Comparison of ENCODE assay signal across 1 cellular context in genomic region chr5:146451411-146451810, GRCh38.
TF ChIP-seq lines count a peak whose summit lies in the region.

No MANE protein-coding gene starts in this region.

TF ChIP-seq in HepG2, 621 proteins besides CTCF, POLR2A, EP300 and RAD21 (continued from another document):
- TF ChIP-seq, protein P1, sequence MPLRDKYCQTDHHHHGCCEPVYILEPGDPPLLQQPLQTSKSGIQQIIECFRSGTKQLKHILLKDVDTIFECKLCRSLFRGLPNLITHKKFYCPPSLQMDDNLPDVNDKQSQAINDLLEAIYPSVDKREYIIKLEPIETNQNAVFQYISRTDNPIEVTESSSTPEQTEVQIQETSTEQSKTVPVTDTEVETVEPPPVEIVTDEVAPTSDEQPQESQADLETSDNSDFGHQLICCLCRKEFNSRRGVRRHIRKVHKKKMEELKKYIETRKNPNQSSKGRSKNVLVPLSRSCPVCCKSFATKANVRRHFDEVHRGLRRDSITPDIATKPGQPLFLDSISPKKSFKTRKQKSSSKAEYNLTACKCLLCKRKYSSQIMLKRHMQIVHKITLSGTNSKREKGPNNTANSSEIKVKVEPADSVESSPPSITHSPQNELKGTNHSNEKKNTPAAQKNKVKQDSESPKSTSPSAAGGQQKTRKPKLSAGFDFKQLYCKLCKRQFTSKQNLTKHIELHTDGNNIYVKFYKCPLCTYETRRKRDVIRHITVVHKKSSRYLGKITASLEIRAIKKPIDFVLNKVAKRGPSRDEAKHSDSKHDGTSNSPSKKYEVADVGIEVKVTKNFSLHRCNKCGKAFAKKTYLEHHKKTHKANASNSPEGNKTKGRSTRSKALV (CRISPR knock-in tag; IDR thresholded peaks at IDR 0.05), result no peak
- TF ChIP-seq TOPORS (CRISPR knock-in tag; IDR thresholded peaks at IDR 0.05) (no peak), ZBTB37 (CRISPR knock-in tag; IDR thresholded peaks at IDR 0.05) (no peak), SPEN (CRISPR knock-in tag; IDR thresholded peaks at IDR 0.05; ENCODE audit: low read depth) (no peak), MZF1 (CRISPR knock-in tag; IDR thresholded peaks at IDR 0.05; ENCODE audit: borderline replicate concordance) (no peak), HMG20A (CRISPR knock-in tag; IDR thresholded peaks at IDR 0.05; ENCODE audit: borderline replicate concordance) (no peak), JUN (CRISPR knock-in tag; IDR thresholded peaks at IDR 0.05) (no peak), PHF20 (CRISPR knock-in tag; IDR thresholded peaks at IDR 0.05) (no peak), ZSCAN25 (CRISPR knock-in tag; IDR thresholded peaks at IDR 0.05) (no peak), ZNF484 (CRISPR knock-in tag; IDR thresholded peaks at IDR 0.05; ENCODE audit: borderline replicate concordance, low read depth) (no peak), EHMT2 (IDR thresholded peaks at IDR 0.05; ENCODE audit: borderline replicate concordance, low read depth, low read length) (no peak), KLF12 (CRISPR knock-in tag; IDR thresholded peaks at IDR 0.05; ENCODE audit: borderline replicate concordance) (no peak), SOX6 (IDR thresholded peaks at IDR 0.05) (no peak), SOX6 (CRISPR knock-in tag; IDR thresholded peaks at IDR 0.05) (no peak)
- TF ChIP-seq, protein P2, sequence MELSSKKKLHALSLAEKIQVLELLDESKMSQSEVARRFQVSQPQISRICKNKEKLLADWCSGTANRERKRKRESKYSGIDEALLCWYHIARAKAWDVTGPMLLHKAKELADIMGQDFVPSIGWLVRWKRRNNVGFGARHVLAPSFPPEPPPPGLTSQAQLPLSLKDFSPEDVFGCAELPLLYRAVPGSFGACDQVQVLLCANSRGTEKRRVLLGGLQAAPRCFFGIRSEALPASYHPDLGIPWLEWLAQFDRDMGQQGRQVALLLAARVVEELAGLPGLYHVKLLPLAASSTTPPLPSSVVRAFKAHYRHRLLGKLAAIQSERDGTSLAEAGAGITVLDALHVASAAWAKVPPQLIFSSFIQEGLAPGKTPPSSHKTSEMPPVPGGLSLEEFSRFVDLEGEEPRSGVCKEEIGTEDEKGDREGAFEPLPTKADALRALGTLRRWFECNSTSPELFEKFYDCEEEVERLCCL (CRISPR knock-in tag; IDR thresholded peaks at IDR 0.05; ENCODE audit: borderline replicate concordance), result no peak
